In the genomic region with DNA sequence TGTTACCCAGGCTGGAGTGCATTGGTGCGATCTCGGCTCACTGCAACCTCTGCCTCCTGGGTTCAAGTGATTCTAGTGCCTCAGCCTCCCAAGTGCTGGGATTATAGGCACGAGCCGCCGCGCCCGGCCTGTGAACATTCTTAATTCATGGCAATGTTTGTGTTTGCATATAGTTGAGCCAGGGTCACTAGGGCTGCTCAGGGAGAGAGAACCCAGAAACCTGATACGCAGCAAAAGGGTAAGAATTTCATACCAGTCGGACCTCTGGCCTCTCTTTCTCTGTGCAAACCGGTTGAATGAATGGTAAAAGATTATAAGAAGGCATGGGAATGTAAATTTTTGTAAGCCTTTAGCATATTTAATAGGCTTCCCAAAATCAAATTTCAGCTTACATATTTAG, we compare ENCODE assay signal across 30 cellular contexts. TPM values are rescaled to one million over a fixed set of nuclear protein-coding genes. Genes with fewer than 3 reads are reported as not detected.
"Had no signal": no experiment of that assay in that cellular context is flagged by ENCODE, and none has a peak within 500 bp of the region (broad histone marks: within the 10 kb centered on the region; RNA-seq: fewer than 3 reads in every experiment).

No MANE protein-coding gene starts in this region.

- DNase-seq: activated CD4-positive, alpha-beta memory T cell treated with anti-CD3 and anti-CD28 coated beads, Interleukin-2, amount 10 ng/mL, durations not matched to agents 7 days and 5 days; activated CD4-positive, alpha-beta T cell treated with anti-CD3 and anti-CD28 coated beads for 1 hour; activated CD4-positive, alpha-beta T cell treated with anti-CD3 and anti-CD28 coated beads for 4 hours; activated CD4-positive, alpha-beta T cell treated with anti-CD3 and anti-CD28 coated beads, Interleukin-2, amount 10 ng/mL, durations not matched to agents 7 days and 5 days; activated CD4-positive, alpha-beta T cell treated with anti-CD3 and anti-CD28 coated beads, Interleukin-2, amount 50 U/mL, for 4 hours; activated CD8-positive, alpha-beta memory T cell treated with anti-CD3 and anti-CD28 coated beads, Interleukin-2, amount 50 U/mL, for 48 hours; activated gamma-delta T cell; activated naive CD4-positive, alpha-beta T cell; activated naive CD4-positive, alpha-beta T cell treated with anti-CD3 and anti-CD28 coated beads, Interleukin-2, amount 10 ng/mL, durations not matched to agents 7 days and 5 days; activated naive CD8-positive, alpha-beta T cell treated with anti-CD3 and anti-CD28 coated beads, Interleukin-2, amount 10 ng/mL, durations not matched to agents 7 days and 5 days; activated T-cell treated with anti-CD3 and anti-CD28 coated beads for 4 hours; activated T-cell treated with anti-CD3 and anti-CD28 coated beads, Interleukin-2, amount 50 U/mL, for 24 hours; activated T-cell treated with anti-CD3 and anti-CD28 coated beads, Interleukin-2, amount 50 U/mL, for 72 hours; central memory CD4-positive, alpha-beta T cell; cerebellar nuclear complex; dorsolateral prefrontal cortex; effector memory CD4-positive, alpha-beta T cell; endodermal cell; foreskin fibroblast; head of caudate nucleus; T-helper 2 cell had no signal

- H3K9me3 ChIP-seq: ascending aorta, breast epithelium had no signal

- H3K4me1 Mint-ChIP-seq: brain, endodermal cell had no signal

- H3K9me3 Mint-ChIP-seq: activated CD4-positive, alpha-beta memory T cell treated with anti-CD3 and anti-CD28 coated beads, Interleukin-2, amount 10 ng/mL, durations not matched to agents 7 days and 5 days; activated CD4-positive, alpha-beta T cell treated with anti-CD3 and anti-CD28 coated beads, Interleukin-2, amount 10 ng/mL, durations not matched to agents 7 days and 5 days; activated naive CD4-positive, alpha-beta T cell treated with anti-CD3 and anti-CD28 coated beads, Interleukin-2, amount 10 ng/mL, durations not matched to agents 7 days and 5 days; activated naive CD4-positive, alpha-beta T cell treated with anti-CD3 and anti-CD28 coated beads, Interleukin-2, amount 50 U/mL, for 72 hours; activated naive CD8-positive, alpha-beta T cell treated with anti-CD3 and anti-CD28 coated beads, Interleukin-2, amount 10 ng/mL, durations not matched to agents 7 days and 5 days; activated T-cell treated with anti-CD3 and anti-CD28 coated beads, Interleukin-2, amount 50 U/mL, for 24 hours; activated T-cell treated with anti-CD3 and anti-CD28 coated beads, Interleukin-2, amount 50 U/mL, for 72 hours; dendritic cell treated with granulocyte-macrophage colony-stimulating factor and Interleukin-4, amounts not matched to agents 40 ng/mL and 50 ng/mL, for 4 days had no signal

- H3K4me3 Mint-ChIP-seq: activated CD4-positive, alpha-beta memory T cell treated with anti-CD3 and anti-CD28 coated beads, Interleukin-2, amount 10 ng/mL, durations not matched to agents 7 days and 5 days; activated CD4-positive, alpha-beta T cell treated with anti-CD3 and anti-CD28 coated beads, Interleukin-2, amount 10 ng/mL, durations not matched to agents 7 days and 5 days; activated naive CD4-positive, alpha-beta T cell treated with anti-CD3 and anti-CD28 coated beads, Interleukin-2, amount 10 ng/mL, durations not matched to agents 7 days and 5 days; activated naive CD8-positive, alpha-beta T cell treated with anti-CD3 and anti-CD28 coated beads, Interleukin-2, amount 10 ng/mL, durations not matched to agents 7 days and 5 days; activated T-cell treated with anti-CD3 and anti-CD28 coated beads, Interleukin-2, amount 50 U/mL, for 24 hours; activated T-cell treated with anti-CD3 and anti-CD28 coated beads, Interleukin-2, amount 50 U/mL, for 72 hours; brain; dendritic cell treated with granulocyte-macrophage colony-stimulating factor and Interleukin-4, amounts not matched to agents 40 ng/mL and 50 ng/mL, for 4 days; endodermal cell; WTC11 had no signal

- H3K27me3 Mint-ChIP-seq: brain had no signal

- H3K4me3 ChIP-seq: ascending aorta, breast epithelium, cardiac muscle cell, coronary artery, dorsolateral prefrontal cortex had no signal

- H3K36me3 ChIP-seq: ascending aorta, breast epithelium, cardiac muscle cell had no signal

- H3K36me3 Mint-ChIP-seq: activated naive CD4-positive, alpha-beta T cell treated with anti-CD3 and anti-CD28 coated beads, Interleukin-2, amount 10 ng/mL, durations not matched to agents 7 days and 5 days; activated naive CD4-positive, alpha-beta T cell treated with anti-CD3 and anti-CD28 coated beads, Interleukin-2, amount 50 U/mL, for 72 hours; activated naive CD8-positive, alpha-beta T cell treated with anti-CD3 and anti-CD28 coated beads, Interleukin-2, amount 10 ng/mL, durations not matched to agents 7 days and 5 days; brain had no signal

- H3K27ac Mint-ChIP-seq: activated CD4-positive, alpha-beta memory T cell treated with anti-CD3 and anti-CD28 coated beads, Interleukin-2, amount 10 ng/mL, durations not matched to agents 7 days and 5 days; activated CD4-positive, alpha-beta T cell treated with anti-CD3 and anti-CD28 coated beads, Interleukin-2, amount 10 ng/mL, durations not matched to agents 7 days and 5 days; activated naive CD4-positive, alpha-beta T cell treated with anti-CD3 and anti-CD28 coated beads, Interleukin-2, amount 10 ng/mL, durations not matched to agents 7 days and 5 days; activated naive CD4-positive, alpha-beta T cell treated with anti-CD3 and anti-CD28 coated beads, Interleukin-2, amount 50 U/mL, for 72 hours; activated naive CD8-positive, alpha-beta T cell treated with anti-CD3 and anti-CD28 coated beads, Interleukin-2, amount 10 ng/mL, durations not matched to agents 7 days and 5 days; activated T-cell treated with anti-CD3 and anti-CD28 coated beads, Interleukin-2, amount 50 U/mL, for 24 hours; activated T-cell treated with anti-CD3 and anti-CD28 coated beads, Interleukin-2, amount 50 U/mL, for 72 hours; brain; dendritic cell treated with granulocyte-macrophage colony-stimulating factor and Interleukin-4, amounts not matched to agents 40 ng/mL and 50 ng/mL, for 4 days; endodermal cell; WTC11 had no signal

- H3K27ac ChIP-seq: ascending aorta, breast epithelium, cardiac muscle cell, coronary artery, dorsolateral prefrontal cortex, VCaP had no signal

RNA-seq across cellular contexts. Expression of gene TMEM98, which starts 6.9 kb away (rescaled TPM):
- total RNA-seq: activated naive CD4-positive, alpha-beta T cell treated with anti-CD3 and anti-CD28 coated beads, Interleukin-2, amount 50 U/mL, for 72 hours; activated naive CD8-positive, alpha-beta T cell treated with anti-CD3 and anti-CD28 coated beads, Interleukin-2, amount 10 ng/mL, durations not matched to agents 7 days and 5 days had no signal
